Comparison of ENCODE assay signal across 8 cellular contexts in genomic region chr4:10116625-10117423, GRCh38. TPM values are rescaled to one million over a fixed set of nuclear protein-coding genes. Genes with fewer than 3 reads are reported as not detected.
A peak's percentile ranks its signal among the peaks of the same experiment; 100 is the strongest.
DNase-seq lines count a peak whose midpoint lies in the region; ATAC-seq and TF ChIP-seq lines count a peak whose summit lies in the region.

TSS of gene WDR1 (minus strand) at chr4:10116799. CDS start at chr4:10116666, 133 bp downstream.

- H3K27ac ChIP-seq in upper lobe of right lung = peak within 1 kb of the TSS; percentile 98

- H3K4me3 Mint-ChIP-seq in T-helper 1 cell treated with Interleukin-12 subunit alpha and Interleukin-12 subunit beta and Interleukin-4 antibody, amounts not matched to agents 30 μg/mL and 1 μg/mL, for 36 hours = peak within 1 kb of the TSS; percentile 98
- peak within 1 kb of the TSS; percentile 93 for H3K4me3 Mint-ChIP-seq in progenitor cell of endocrine pancreas (ENCODE audit: low read depth)

- H3K36me3 Mint-ChIP-seq in T-helper 1 cell treated with Interleukin-12 subunit alpha and Interleukin-12 subunit beta and Interleukin-4 antibody, amounts not matched to agents 30 μg/mL and 1 μg/mL, for 36 hours (ENCODE audit: low read depth) = peaks cover 38% of the 10 kb centered on the region
- H3K36me3 Mint-ChIP-seq in progenitor cell of endocrine pancreas (ENCODE audit: insufficient read depth) = peaks cover 15% of the 10 kb centered on the region

- TF ChIP-seq CTCF in progenitor cell of endocrine pancreas (IDR thresholded peaks at IDR 0.05; ENCODE audit: unreplicated experiment) (no peak), upper lobe of right lung (IDR thresholded peaks at IDR 0.05) (no peak)

- DNase-seq in NCI-H146 treated with DMSO at 0.1 percent for 48 hours (lab: John Stamatoyannopoulos, UW; ENCODE audit: unreplicated experiment) (peak; percentile 88), amniotic stem cell (lab: John Stamatoyannopoulos, UW) (peak; percentile 88), left cardiac atrium (peak; percentile 98), progenitor cell of endocrine pancreas (ENCODE audit: low spot score, unreplicated experiment) (peak; percentile 93), upper lobe of right lung (peak; percentile 99)

- H3K27me3 ChIP-seq in upper lobe of right lung = no peaks in the 10 kb centered on the region

- H3K9me3 Mint-ChIP-seq in T-helper 1 cell treated with Interleukin-12 subunit alpha and Interleukin-12 subunit beta and Interleukin-4 antibody, amounts not matched to agents 30 μg/mL and 1 μg/mL, for 36 hours = no peaks in the 10 kb centered on the region
- H3K9me3 Mint-ChIP-seq in progenitor cell of endocrine pancreas (ENCODE audit: low read depth) = no peaks in the 10 kb centered on the region

- H3K4me3 ChIP-seq in upper lobe of right lung = peak within 1 kb of the TSS; percentile 85

- TF ChIP-seq POLR2A in GM15510 (IDR thresholded peaks at IDR 0.05; ENCODE audit: borderline replicate concordance, extremely low read depth, insufficient read length) = peak; percentile 89

- intact Hi-C loops in left cardiac atrium (cut with DNase I) = no loop called here
- intact Hi-C loops in upper lobe of right lung (cut with DNase I) = no loop called here

- H3K4me1 Mint-ChIP-seq in T-helper 1 cell treated with Interleukin-12 subunit alpha and Interleukin-12 subunit beta and Interleukin-4 antibody, amounts not matched to agents 30 μg/mL and 1 μg/mL, for 36 hours (ENCODE audit: low read depth) = peaks cover 66% of the 10 kb centered on the region
- peaks cover 23% of the 10 kb centered on the region for H3K4me1 Mint-ChIP-seq in progenitor cell of endocrine pancreas (ENCODE audit: low read depth)

- no peaks in the 10 kb centered on the region for H3K9me3 ChIP-seq in upper lobe of right lung

- no peaks in the 10 kb centered on the region for H3K27me3 Mint-ChIP-seq in T-helper 1 cell treated with Interleukin-12 subunit alpha and Interleukin-12 subunit beta and Interleukin-4 antibody, amounts not matched to agents 30 μg/mL and 1 μg/mL, for 36 hours (ENCODE audit: low read depth)
- no peaks in the 10 kb centered on the region for H3K27me3 Mint-ChIP-seq in progenitor cell of endocrine pancreas

- H3K36me3 ChIP-seq in upper lobe of right lung = peaks cover 40% of the 10 kb centered on the region

- ATAC-seq in HG02870 (IDR thresholded peaks at IDR 0.05; ENCODE audit: unreplicated experiment) (peak; percentile 75), left cardiac atrium (peak; percentile 97), upper lobe of right lung (peak; percentile 95)

- peaks cover 53% of the 10 kb centered on the region for H3K4me1 ChIP-seq in upper lobe of right lung

- H3K27ac Mint-ChIP-seq in T-helper 1 cell treated with Interleukin-12 subunit alpha and Interleukin-12 subunit beta and Interleukin-4 antibody, amounts not matched to agents 30 μg/mL and 1 μg/mL, for 36 hours = peak within 1 kb of the TSS; percentile 97
- peak within 1 kb of the TSS; percentile 99 for H3K27ac Mint-ChIP-seq in progenitor cell of endocrine pancreas

RNA-seq across cellular contexts. Expression of gene WDR1, which starts in this region (rescaled TPM):
- total RNA-seq in left cardiac atrium (100 to 1,000 TPM; 206 to 267 TPM), progenitor cell of endocrine pancreas (191 and 200 TPM in 2 replicates), upper lobe of right lung (234 TPM)

Comparison
In these comparisons a context has a peak if more than half of its experiments do, and no peak if none do; other contexts are left out.
1. Peak in every context shown above with its lines: DNase-seq, ATAC-seq, H3K4me3 ChIP-seq and H3K27ac ChIP-seq.